Comparison of ENCODE assay signal across 11 cellular contexts in genomic region chr11:64983339-64983738, GRCh38. TPM values are rescaled to one million over a fixed set of nuclear protein-coding genes. Genes with fewer than 3 reads are reported as not detected.
"Had no signal": no experiment of that assay in that cellular context is flagged by ENCODE, and none has a peak within 500 bp of the region (broad histone marks: within the 10 kb centered on the region; RNA-seq: fewer than 3 reads in every experiment).

No MANE protein-coding gene starts in this region.

RNA-seq across cellular contexts. Expression of gene MAJIN, which starts 11.4 kb away (rescaled TPM):
- total RNA-seq: activated CD4-positive, alpha-beta T cell treated with anti-CD3 and anti-CD28 coated beads, Interleukin-2, amount 10 ng/mL, durations not matched to agents 24 days and 14 days; activated CD8-positive, alpha-beta memory T cell treated with anti-CD3 and anti-CD28 coated beads for 36 hours; activated CD8-positive, alpha-beta memory T cell treated with anti-CD3 and anti-CD28 coated beads, Interleukin-2, amount 10 ng/mL, durations not matched to agents 7 days and 5 days; activated CD8-positive, alpha-beta T cell treated with anti-CD3 and anti-CD28 coated beads for 36 hours; activated CD8-positive, alpha-beta T cell treated with anti-CD3 and anti-CD28 coated beads, Interleukin-2, amount 10 ng/mL, durations not matched to agents 7 days and 5 days; T-helper 1 cell treated with Interleukin-12 subunit alpha and Interleukin-12 subunit beta and Interleukin-4 antibody, amounts not matched to agents 30 ng/mL and 1 ng/mL, for 36 hours; T-helper 17 cell; T-helper 2 cell treated with Interferon-gamma antibody and Interleukin-4, amounts not matched to agents 100 ng/mL and 5 ng/mL, for 36 hours had no signal

RNA-seq across cellular contexts. Expression of gene BATF2, which starts 13.4 kb away (rescaled TPM):
- total RNA-seq: activated CD4-positive, alpha-beta T cell treated with anti-CD3 and anti-CD28 coated beads for 36 hours; activated CD4-positive, alpha-beta T cell treated with anti-CD3 and anti-CD28 coated beads, Interleukin-2, amount 10 ng/mL, durations not matched to agents 24 days and 14 days; activated CD8-positive, alpha-beta memory T cell treated with anti-CD3 and anti-CD28 coated beads for 36 hours; activated CD8-positive, alpha-beta T cell treated with anti-CD3 and anti-CD28 coated beads for 36 hours; T-helper 17 cell; T-helper 2 cell treated with Interferon-gamma antibody and Interleukin-4, amounts not matched to agents 100 ng/mL and 5 ng/mL, for 36 hours had no signal

RNA-seq across cellular contexts. Expression of gene GPHA2, which starts 47.6 kb away (rescaled TPM):
- total RNA-seq: activated CD4-positive, alpha-beta memory T cell treated with anti-CD3 and anti-CD28 coated beads, Interleukin-2, amount 10 ng/mL, durations not matched to agents 7 days and 5 days; activated CD4-positive, alpha-beta T cell treated with anti-CD3 and anti-CD28 coated beads, Interleukin-2, amount 10 ng/mL, durations not matched to agents 24 days and 14 days; activated CD4-positive, alpha-beta T cell treated with anti-CD3 and anti-CD28 coated beads, Interleukin-2, amount 10 ng/mL, durations not matched to agents 7 days and 5 days; activated CD8-positive, alpha-beta memory T cell treated with anti-CD3 and anti-CD28 coated beads for 36 hours; activated CD8-positive, alpha-beta memory T cell treated with anti-CD3 and anti-CD28 coated beads, Interleukin-2, amount 10 ng/mL, durations not matched to agents 7 days and 5 days; activated CD8-positive, alpha-beta T cell treated with anti-CD3 and anti-CD28 coated beads for 36 hours; activated CD8-positive, alpha-beta T cell treated with anti-CD3 and anti-CD28 coated beads, Interleukin-2, amount 10 ng/mL, durations not matched to agents 7 days and 5 days; T-helper 1 cell treated with Interleukin-12 subunit alpha and Interleukin-12 subunit beta and Interleukin-4 antibody, amounts not matched to agents 30 ng/mL and 1 ng/mL, for 36 hours; T-helper 17 cell; T-helper 2 cell treated with Interferon-gamma antibody and Interleukin-4, amounts not matched to agents 100 ng/mL and 5 ng/mL, for 36 hours had no signal
